In the genomic region with DNA sequence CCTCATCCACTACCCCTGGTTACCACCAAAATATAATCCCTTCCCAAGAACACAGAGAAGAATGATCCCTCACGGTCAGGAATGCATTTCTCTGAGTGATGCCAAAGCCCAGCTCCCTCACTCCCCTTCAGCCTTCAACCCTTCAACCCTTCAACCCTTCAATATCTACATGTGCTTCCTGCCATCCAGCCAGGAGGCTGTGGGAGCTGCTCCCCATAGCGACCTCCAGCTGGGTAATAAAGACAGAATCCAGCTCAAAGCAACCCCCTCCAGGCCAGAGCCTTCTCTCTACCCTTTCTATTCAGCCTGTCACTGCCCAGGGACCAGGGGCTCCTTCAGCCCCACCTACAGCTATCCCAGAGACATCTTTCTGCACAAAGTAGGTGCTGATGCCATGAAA, we compare ENCODE assay signal across 13 cellular contexts. TPM values are rescaled to one million over a fixed set of nuclear protein-coding genes. Genes with fewer than 3 reads are reported as not detected.
DNase-seq lines count a peak whose midpoint lies in the region; ATAC-seq, FAIRE-seq and TF ChIP-seq lines count a peak whose summit lies in the region.
"Had no signal": no experiment of that assay in that cellular context is flagged by ENCODE, and none has a peak within 500 bp of the region (broad histone marks: within the 10 kb centered on the region; RNA-seq: fewer than 3 reads in every experiment).

No MANE protein-coding gene starts in this region.

- TF ChIP-seq EP300 in HepG2 (IDR thresholded peaks at IDR 0.05; ENCODE audit: low read depth in 2 of 2, low read length in 2 of 2) (no peak), HepG2 (CRISPR knock-in tag; IDR thresholded peaks at IDR 0.05; ENCODE audit: borderline replicate concordance) (no peak)

- H3K4me3 ChIP-seq in HepG2 (replicated peaks in 1 of 3; ENCODE audit: insufficient read depth in 1 of 3, low read depth in 2 of 3, low read length in 3 of 3) (no peak overlapping the region), right lobe of liver (no peak overlapping the region), brain microvascular endothelial cell (ENCODE audit: low read depth, low read length) (no peak overlapping the region), uterus (no peak overlapping the region)

- H3K4me1 ChIP-seq in HepG2 (ENCODE audit: insufficient read depth, low read length) (peaks cover 70% of the 10 kb centered on the region), right lobe of liver (peaks cover 0 to 56% (median 25%) of the 10 kb centered on the region in 4 donors), uterus (peaks cover 24 to 43% of the 10 kb centered on the region in 2 donors)

- H3K27me3 ChIP-seq in HepG2 (ENCODE audit: control insufficient read depth in 1 of 2, insufficient read depth in 2 of 2, low read length in 2 of 2) (no peaks in the 10 kb centered on the region; a peak in 1 of 5 replicates), right lobe of liver (no peaks in the 10 kb centered on the region), brain microvascular endothelial cell (replicated peaks) (no peaks in the 10 kb centered on the region), uterus (no peaks in the 10 kb centered on the region)

- H3K4me1 Mint-ChIP-seq in natural killer cell = peaks cover 41 to 62% of the 10 kb centered on the region in 2 donors

- 65% methylated on average over 2 of the region's 2 CpGs for WGBS in HepG2 (ENCODE audit: low lambda C conversion rate)
- 50% methylated on average over 2 of the region's 2 CpGs for WGBS in right lobe of liver (ENCODE audit: insufficient coverage, low coverage, low lambda C conversion rate, missing lambda C conversion rate)

- H3K27me3 Mint-ChIP-seq in natural killer cell (ENCODE audit: low read depth in 2 of 2) = no peaks in the 10 kb centered on the region

- no peak overlapping the region for H2AFZ ChIP-seq in HepG2 (ENCODE audit: low read length)

- in situ Hi-C loops in HepG2 (cut with HindIII; ENCODE audit: extremely low pct_ligation_motif_present, low pct_unique_long_range_greater_than_20kb) = no loop called here
- in situ Hi-C loops in brain microvascular endothelial cell (cut with HindIII; ENCODE audit: low pct_ligation_motif_present, low sequenced_read_pairs) = no loop called here

- TF ChIP-seq RAD21 in HepG2 (CRISPR knock-in tag; IDR thresholded peaks at IDR 0.05) = no peak

- peak overlapping the region; percentile 56 for H3K4me3 Mint-ChIP-seq in natural killer cell

- FAIRE-seq in HepG2 (lab: Jason Lieb, UNC) = no peak

- peak overlapping the region; percentile 40 to 74 for H3K27ac Mint-ChIP-seq in natural killer cell

- peaks cover 36% of the 10 kb centered on the region for H3K79me2 ChIP-seq in HepG2 (ENCODE audit: insufficient read depth, low read length)

- H3K36me3 Mint-ChIP-seq in natural killer cell = no peaks in the 10 kb centered on the region

- ATAC-seq in HepG2 (no peak), right lobe of liver (no peak), natural killer cell (no peak)

- no peaks in the 10 kb centered on the region for H4K20me1 ChIP-seq in HepG2 (ENCODE audit: insufficient read depth, low read length)

- DNase-seq in HepG2 (ENCODE audit: low spot score) (no peak), right lobe of liver (no peak), brain microvascular endothelial cell (no peak), natural killer cell (no peak), uterus (no peak), middle frontal gyrus (ENCODE audit: extremely low spot score, low spot score) (no peak), hypothalamus (lab: John Stamatoyannopoulos, UW) (no peak)
- DNase-seq in stimulated activated CD4-positive, alpha-beta T cell treated with anti-CD3 and anti-CD28 coated beads, Interleukin-1b, Interleukin-23, amount 100 ng/mL, for 48 hours = no peak
- DNase-seq: activated CD4-positive, alpha-beta T cell treated with anti-CD3 and anti-CD28 coated beads, Interleukin-2, amount 50 U/mL, for 4 hours; cerebellar nuclear complex; foreskin fibroblast; NCI-H526 had no signal

- peak overlapping the region; percentile 7 for H3K27ac ChIP-seq in HepG2 (ENCODE audit: extremely low read length, insufficient read depth, low read length)
- no peak overlapping the region for H3K27ac ChIP-seq in right lobe of liver
- H3K27ac ChIP-seq in brain microvascular endothelial cell = peak overlapping the region; percentile 44
- peak overlapping the region; percentile 25 to 89 for H3K27ac ChIP-seq in uterus
- H3K27ac ChIP-seq: HL-60 had no signal

- no peak for TF ChIP-seq POLR2A in HepG2 (IDR thresholded peaks at IDR 0.05; ENCODE audit: insufficient read depth in 1 of 2, low read depth in 2 of 2, low read length in 2 of 2)
- TF ChIP-seq POLR2A in right lobe of liver (IDR thresholded peaks at IDR 0.05) = no peak
- no peak for TF ChIP-seq POLR2A in uterus (IDR thresholded peaks at IDR 0.05)

- no peaks in the 10 kb centered on the region for H3K9me3 Mint-ChIP-seq in natural killer cell

- CTCF ChIA-PET in HepG2 (lab: Yijun Ruan, JAX; ENCODE audit: low intra/inter-chr PET ratio, low total read pairs) = no interaction called here

- H3K9me3 ChIP-seq in HepG2 (ENCODE audit: low read length) (no peaks in the 10 kb centered on the region), right lobe of liver (no peaks in the 10 kb centered on the region), uterus (no peaks in the 10 kb centered on the region)

- TF ChIP-seq CTCF in HepG2 (CRISPR knock-in tag; IDR thresholded peaks at IDR 0.05) = no peak
- TF ChIP-seq CTCF in right lobe of liver (IDR thresholded peaks at IDR 0.05) = no peak
- no peak for TF ChIP-seq CTCF in brain microvascular endothelial cell (IDR thresholded peaks at IDR 0.05; ENCODE audit: low read depth, low read length, missing control alignments)
- TF ChIP-seq CTCF in natural killer cell (IDR thresholded peaks at IDR 0.05) = no peak
- no peak for TF ChIP-seq CTCF in uterus (IDR thresholded peaks at IDR 0.05)

- no TSS peak for BruUV-seq in HepG2 (replicated peaks; lab: Mats Ljungman, UMichigan)

- peaks cover 7 to 18% of the 10 kb centered on the region in 2 experiments for H3K36me3 ChIP-seq in HepG2 (replicated peaks in 1 of 2; ENCODE audit: control insufficient read depth in 1 of 2, insufficient read depth in 2 of 2, low read length in 2 of 2)
- H3K36me3 ChIP-seq in right lobe of liver = peaks cover 0 to 33% (median 17%) of the 10 kb centered on the region in 4 donors
- peaks cover 29% of the 10 kb centered on the region for H3K36me3 ChIP-seq in brain microvascular endothelial cell (replicated peaks)
- no peaks in the 10 kb centered on the region for H3K36me3 ChIP-seq in uterus

- no peak overlapping the region; the same call in 1 of the 2 replicates for H3K4me2 ChIP-seq in HepG2 (ENCODE audit: low read depth, low read length)

- intact Hi-C loops in HepG2 (cut with micrococcal nuclease; ENCODE audit: unreplicated experiment) (no loop called here), right lobe of liver (cut with DNase I) (no loop called here), natural killer cell (cut with micrococcal nuclease) (no loop called here), uterus (cut with DNase I; ENCODE audit: low total_unique reads) (no loop called here)

- POLR2A ChIA-PET in HepG2 (lab: Yijun Ruan, JAX) = interaction anchor here (1.4 to 11.5 kb wide), 2 partner anchors 21 to 23 kb away, joined by 3 to 272 read pairs; a partner anchor contains a TSS

- no peak overlapping the region for H3K9ac ChIP-seq in HepG2 (ENCODE audit: insufficient read depth, low read depth, low read length)

RNA-seq across cellular contexts. Expression of a gene that starts 2.7 kb away (rescaled TPM):
- total RNA-seq in HepG2 (2016; rRNA removed; fragmentation: Illumina TruSeq; extraction: Trizol) = 18.6 and 22.4 TPM in 2 replicates
- total RNA-seq in HepG2 (2016; cell fraction: cytosol; rRNA removed; fragmentation: Illumina TruSeq; extraction: Trizol; ENCODE audit: low read depth) = 2.2 and 2.6 TPM in 2 replicates
- 17.2 and 17.3 TPM in 2 replicates for total RNA-seq in HepG2 (2016; cell fraction: insoluble cytoplasmic fraction; rRNA removed; fragmentation: Illumina TruSeq; extraction: Trizol)
- total RNA-seq in HepG2 (2016; cell fraction: membrane; rRNA removed; fragmentation: Illumina TruSeq; extraction: Trizol) = 7.4 and 7.6 TPM in 2 replicates
- 19.5 and 19.8 TPM in 2 replicates for total RNA-seq in HepG2 (2016; cell fraction: nucleus; rRNA removed; fragmentation: Illumina TruSeq; extraction: Trizol)
- polyA plus RNA-seq in HepG2 (2011; rRNA removed) = 30.3 and 30.7 TPM in 2 replicates
- 11.4 and 13.8 TPM in 2 replicates for polyA plus RNA-seq in HepG2 (2011; cell fraction: cytosol; rRNA removed)
- polyA plus RNA-seq in HepG2 (2011; cell fraction: nucleus; rRNA removed) = 35.4 and 37.1 TPM in 2 replicates
- 17.6 and 26.9 TPM in 2 replicates for polyA plus RNA-seq in HepG2 (2012)
- 1.6 and 1.9 TPM in 2 replicates for polyA plus RNA-seq in HepG2 (2016; cell fraction: cytosol; fragmentation: Illumina TruSeq; extraction: Trizol; ENCODE audit: low read depth)
- polyA plus RNA-seq in HepG2 (2016; cell fraction: insoluble cytoplasmic fraction; fragmentation: Illumina TruSeq; extraction: Trizol; ENCODE audit: low read depth) = 20.3 and 30.3 TPM in 2 replicates
- polyA plus RNA-seq in HepG2 (2016; cell fraction: membrane; fragmentation: Illumina TruSeq; extraction: Trizol; ENCODE audit: low read depth) = 5.0 and 6.0 TPM in 2 replicates
- polyA plus RNA-seq in HepG2 (2016; cell fraction: nucleus; fragmentation: Illumina TruSeq; extraction: Trizol; ENCODE audit: insufficient read depth, low read depth) = 34.1 and 41.6 TPM in 2 replicates
- 57.4 and 70.9 TPM in 2 replicates for polyA minus RNA-seq in HepG2 (2011; rRNA and poly(A)+ RNA removed; ENCODE audit: low replicate concordance)
- 31.2 and 36.9 TPM in 2 replicates for polyA minus RNA-seq in HepG2 (2011; cell fraction: cytosol; rRNA and poly(A)+ RNA removed)
- 17.0 and 22.0 TPM in 2 replicates for polyA minus RNA-seq in HepG2 (2011; cell fraction: nucleus; rRNA and poly(A)+ RNA removed)
- 10 to 100 TPM; 26.5 to 46.2 (median 30.9) TPM for total RNA-seq in right lobe of liver
- total RNA-seq in natural killer cell = 100 to 1,000 TPM in 2 of 3 donors, 10 to 100 TPM in 1; 89.8 to 111 (median 102) TPM
- total RNA-seq in uterus = 100 to 1,000 TPM in 1 of 4 donors, 10 to 100 TPM in 3; 27.9 to 114 (median 37.3) TPM

RNA-seq across cellular contexts. Expression of a gene that starts 3.1 kb away (rescaled TPM):
- total RNA-seq in HepG2 (2016; rRNA removed; fragmentation: Illumina TruSeq; extraction: Trizol) = 8.3 and 12.5 TPM in 2 replicates
- 12.1 and 12.2 TPM in 2 replicates for total RNA-seq in HepG2 (2016; cell fraction: cytosol; rRNA removed; fragmentation: Illumina TruSeq; extraction: Trizol; ENCODE audit: low read depth)
- total RNA-seq in HepG2 (2016; cell fraction: insoluble cytoplasmic fraction; rRNA removed; fragmentation: Illumina TruSeq; extraction: Trizol) = 6.9 and 11.8 TPM in 2 replicates
- total RNA-seq in HepG2 (2016; cell fraction: membrane; rRNA removed; fragmentation: Illumina TruSeq; extraction: Trizol) = 4.8 TPM in 2 replicates
- 12.2 and 12.7 TPM in 2 replicates for total RNA-seq in HepG2 (2016; cell fraction: nucleus; rRNA removed; fragmentation: Illumina TruSeq; extraction: Trizol)
- polyA plus RNA-seq in HepG2 (2011; rRNA removed) = 11.2 and 15.6 TPM in 2 replicates
- 7.2 and 10.7 TPM in 2 replicates for polyA plus RNA-seq in HepG2 (2011; cell fraction: cytosol; rRNA removed)
- polyA plus RNA-seq in HepG2 (2011; cell fraction: nucleus; rRNA removed) = 29.5 and 29.9 TPM in 2 replicates
- 7.6 and 9.9 TPM in 2 replicates for polyA plus RNA-seq in HepG2 (2012)
- 1.7 and 2.3 TPM in 2 replicates for polyA plus RNA-seq in HepG2 (2016; cell fraction: cytosol; fragmentation: Illumina TruSeq; extraction: Trizol; ENCODE audit: low read depth)
- polyA plus RNA-seq in HepG2 (2016; cell fraction: insoluble cytoplasmic fraction; fragmentation: Illumina TruSeq; extraction: Trizol; ENCODE audit: low read depth) = 8.7 and 9.3 TPM in 2 replicates
- polyA plus RNA-seq in HepG2 (2016; cell fraction: membrane; fragmentation: Illumina TruSeq; extraction: Trizol; ENCODE audit: low read depth) = 3.3 and 3.7 TPM in 2 replicates
- polyA plus RNA-seq in HepG2 (2016; cell fraction: nucleus; fragmentation: Illumina TruSeq; extraction: Trizol; ENCODE audit: insufficient read depth, low read depth) = 27.1 and 29.0 TPM in 2 replicates
- polyA minus RNA-seq in HepG2 (2011; rRNA and poly(A)+ RNA removed; ENCODE audit: low replicate concordance) = 15.2 and 22.6 TPM in 2 replicates
- polyA minus RNA-seq in HepG2 (2011; cell fraction: cytosol; rRNA and poly(A)+ RNA removed) = 6.3 and 9.7 TPM in 2 replicates
- polyA minus RNA-seq in HepG2 (2011; cell fraction: nucleus; rRNA and poly(A)+ RNA removed) = 16.9 and 17.4 TPM in 2 replicates
- 10 to 100 TPM in 1 of 6 experiments, 1 to 10 TPM in 5; 4.0 to 16.3 (median 6.9) TPM for total RNA-seq in right lobe of liver
- total RNA-seq in natural killer cell = 10 to 100 TPM in 1 of 3 donors, 1 to 10 TPM in 2; 9.1 to 19.0 (median 9.6) TPM
- 10 to 100 TPM in 1 of 4 donors, 1 to 10 TPM in 2, under 1 TPM in 1; 0.88 to 10.5 (median 8.0) TPM for total RNA-seq in uterus

RNA-seq across cellular contexts. Expression of a gene that starts 21.3 kb away (rescaled TPM):
- 110 and 330 TPM in 2 replicates for total RNA-seq in HepG2 (2016; rRNA removed; fragmentation: Illumina TruSeq; extraction: Trizol)
- 32.5 and 33.6 TPM in 2 replicates for total RNA-seq in HepG2 (2016; cell fraction: cytosol; rRNA removed; fragmentation: Illumina TruSeq; extraction: Trizol; ENCODE audit: low read depth)
- 93.3 and 344 TPM in 2 replicates for total RNA-seq in HepG2 (2016; cell fraction: insoluble cytoplasmic fraction; rRNA removed; fragmentation: Illumina TruSeq; extraction: Trizol)
- total RNA-seq in HepG2 (2016; cell fraction: membrane; rRNA removed; fragmentation: Illumina TruSeq; extraction: Trizol) = 41.4 and 43.0 TPM in 2 replicates
- 288 and 346 TPM in 2 replicates for total RNA-seq in HepG2 (2016; cell fraction: nucleus; rRNA removed; fragmentation: Illumina TruSeq; extraction: Trizol)
- polyA plus RNA-seq in HepG2 (2011; rRNA removed) = 801 and 1,074 TPM in 2 replicates
- 955 and 1,075 TPM in 2 replicates for polyA plus RNA-seq in HepG2 (2011; cell fraction: cytosol; rRNA removed)
- polyA plus RNA-seq in HepG2 (2011; cell fraction: nucleus; rRNA removed) = 1,042 and 1,045 TPM in 2 replicates
- 447 and 558 TPM in 2 replicates for polyA plus RNA-seq in HepG2 (2012)
- polyA plus RNA-seq in HepG2 (2016; cell fraction: cytosol; fragmentation: Illumina TruSeq; extraction: Trizol; ENCODE audit: low read depth) = 25.3 and 27.2 TPM in 2 replicates
- 93.3 and 115 TPM in 2 replicates for polyA plus RNA-seq in HepG2 (2016; cell fraction: insoluble cytoplasmic fraction; fragmentation: Illumina TruSeq; extraction: Trizol; ENCODE audit: low read depth)
- polyA plus RNA-seq in HepG2 (2016; cell fraction: membrane; fragmentation: Illumina TruSeq; extraction: Trizol; ENCODE audit: low read depth) = 30.7 and 34.2 TPM in 2 replicates
- polyA plus RNA-seq in HepG2 (2016; cell fraction: nucleus; fragmentation: Illumina TruSeq; extraction: Trizol; ENCODE audit: insufficient read depth, low read depth) = 450 and 474 TPM in 2 replicates
- 0.51 and 1,039 TPM in 2 replicates for polyA minus RNA-seq in HepG2 (2011; rRNA and poly(A)+ RNA removed; ENCODE audit: low replicate concordance)
- 289 and 363 TPM in 2 replicates for polyA minus RNA-seq in HepG2 (2011; cell fraction: cytosol; rRNA and poly(A)+ RNA removed)
- polyA minus RNA-seq in HepG2 (2011; cell fraction: nucleus; rRNA and poly(A)+ RNA removed) = 449 and 482 TPM in 2 replicates
- total RNA-seq in right lobe of liver = 1,000 to 10,000 TPM in 3 of 6 experiments, 100 to 1,000 TPM in 3; 825 to 1,339 (median 1,089) TPM
- total RNA-seq in natural killer cell = under 1 TPM in 1 of 3 donors, not detected in 2; 0.14 TPM
- under 1 TPM in 1 of 4 donors, not detected in 3; 0.27 TPM for total RNA-seq in uterus

Comparison
In these comparisons a context has a peak if more than half of its experiments do, and no peak if none do; other contexts are left out.
1. H3K27ac ChIP-seq: peak in HepG2 (single experiment), brain microvascular endothelial cell (single experiment) and uterus (2 of 2); none in right lobe of liver (0 of 3).
2. RNA of a gene that starts 21.3 kb away (total RNA-seq): 825 to 1,339 TPM in right lobe of liver and 32.5 to 346 TPM in HepG2; 0.14 TPM in natural killer cell and 0.27 TPM in uterus; every median in the first group is over 10 times any median in the second.